ENCODE assay signal across 8 cellular contexts in genomic region chr19:29664753-29665214, GRCh38. TPM values are rescaled to one million over a fixed set of nuclear protein-coding genes. Genes with fewer than 3 reads are reported as not detected.
DNase-seq lines count a peak whose midpoint lies in the region; ATAC-seq and TF ChIP-seq lines count a peak whose summit lies in the region.

No MANE protein-coding gene starts in this region.

- no peak overlapping the region for H2BK5ac ChIP-seq in mesendoderm (ENCODE audit: low read length)

- in situ Hi-C loops in astrocyte of the spinal cord (cut with HindIII; ENCODE audit: low sequenced_read_pairs), result no loop called here

- H2AK5ac ChIP-seq in mesendoderm (ENCODE audit: low read length), result no peak overlapping the region

- H3K9ac ChIP-seq in mesendoderm (ENCODE audit: low read length), result peak overlapping the region; percentile 68

- TF ChIP-seq CTCF in 22Rv1 (IDR thresholded peaks at IDR 0.05), result peak; percentile 17
- no peak for TF ChIP-seq CTCF in HFF-Myc (IDR thresholded peaks at IDR 0.05; ENCODE audit: low read depth, low read length, missing control alignments)
- no peak for TF ChIP-seq CTCF in astrocyte of the spinal cord (IDR thresholded peaks at IDR 0.05; ENCODE audit: low read depth, low read length)

- H3K23ac ChIP-seq in mesendoderm (ENCODE audit: low read length), result no peak overlapping the region

- ATAC-seq in esophagus mucosa, result no peak
- ATAC-seq in GM21515 (IDR thresholded peaks at IDR 0.05; ENCODE audit: unreplicated experiment), result no peak

- no peak overlapping the region for H3K27ac ChIP-seq in 22Rv1
- H3K27ac ChIP-seq in mesendoderm (ENCODE audit: low read depth, low read length), result no peak overlapping the region

- no peak overlapping the region for H4K5ac ChIP-seq in mesendoderm (ENCODE audit: low read length)

- no peak overlapping the region for H3K4ac ChIP-seq in mesendoderm (ENCODE audit: low read depth, low read length)

- H3K79me1 ChIP-seq in mesendoderm (ENCODE audit: low read length), result no peaks in the 10 kb centered on the region

- no peak overlapping the region for H2BK120ac ChIP-seq in mesendoderm (ENCODE audit: low read depth, low read length)

- peak overlapping the region; percentile 63 for H3K4me3 ChIP-seq in HFF-Myc (replicated peaks; ENCODE audit: low read depth, low read length)
- peak overlapping the region; percentile 25 for H3K4me3 ChIP-seq in astrocyte of the spinal cord (ENCODE audit: low read depth, low read length)
- H3K4me3 ChIP-seq in mesendoderm (ENCODE audit: low read length), result peak overlapping the region; percentile 20

- no peaks in the 10 kb centered on the region for H3K36me3 ChIP-seq in mesendoderm (ENCODE audit: control insufficient read depth, insufficient read depth, low read length)

- H3K4me2 ChIP-seq in mesendoderm (ENCODE audit: low read length), result peak overlapping the region; percentile 38

- H2BK15ac ChIP-seq in mesendoderm (replicated peaks; ENCODE audit: low read depth), result no peak overlapping the region

- H3K18ac ChIP-seq in mesendoderm (ENCODE audit: low read length), result no peak overlapping the region

- H3K56ac ChIP-seq in mesendoderm (ENCODE audit: low read length), result peak overlapping the region; percentile 88

- no CpG with 5 or more reads among the region's 22 CpGs for WGBS in mesendoderm (ENCODE audit: extremely low coverage, insufficient coverage, low lambda C conversion rate)

- H3K27me3 ChIP-seq in mesendoderm (ENCODE audit: insufficient read depth, low read length, poor library complexity), result no peaks in the 10 kb centered on the region

- peaks cover 7% of the 10 kb centered on the region for H3K4me1 ChIP-seq in mesendoderm (ENCODE audit: control insufficient read depth, low read depth, low read length)

- DNase-seq in HFF-Myc (ENCODE audit: extremely low read depth, low read depth), result no peak
- DNase-seq in astrocyte of the spinal cord (ENCODE audit: low read depth, low spot score), result no peak
- no peak for DNase-seq in mesendoderm
- DNase-seq in NCI-H82 (lab: John Stamatoyannopoulos, UW), result no peak
- no peak for DNase-seq in SHP77 treated with DMSO at 0.1 percent for 48 hours (lab: John Stamatoyannopoulos, UW)

- H3K79me2 ChIP-seq in mesendoderm (ENCODE audit: control insufficient read depth, insufficient read depth, low read length), result no peaks in the 10 kb centered on the region

- H4K8ac ChIP-seq in mesendoderm (ENCODE audit: low read depth, low read length), result no peak overlapping the region

RNA-seq across cellular contexts. Expression of gene PLEKHF1, which starts 0.5 kb away (rescaled TPM):
- polyA plus RNA-seq in mesendoderm (2013, experiment 1 of 2), result 3.0 TPM
- 3.7 TPM for polyA plus RNA-seq in mesendoderm (2013, experiment 2 of 2)
- total RNA-seq in esophagus mucosa, result 4.4 TPM

RNA-seq across cellular contexts. Expression of gene C19orf12, which starts 50.3 kb away (rescaled TPM):
- 10.9 TPM for polyA plus RNA-seq in mesendoderm (2013, experiment 1 of 2)
- polyA plus RNA-seq in mesendoderm (2013, experiment 2 of 2), result 10.9 TPM
- total RNA-seq in esophagus mucosa, result 8.1 TPM

RNA-seq across cellular contexts. Expression of gene POP4, which starts 58.7 kb away (rescaled TPM):
- polyA plus RNA-seq in mesendoderm (2013, experiment 1 of 2), result 64.2 TPM
- polyA plus RNA-seq in mesendoderm (2013, experiment 2 of 2), result 63.7 TPM
- total RNA-seq in esophagus mucosa, result 49.3 TPM
